ENCODE assay signal across 12 cellular contexts in genomic region chr6:137631323-137631722, GRCh38.
DNase-seq lines count a peak whose midpoint lies in the region; ATAC-seq and TF ChIP-seq lines count a peak whose summit lies in the region.
"Had no signal": no experiment of that assay in that cellular context is flagged by ENCODE, and none has a peak within 500 bp of the region (broad histone marks: within the 10 kb centered on the region; RNA-seq: fewer than 3 reads in every experiment).

No MANE protein-coding gene starts in this region.

- POLR2A ChIA-PET in HEK293T (lab: Yijun Ruan, JAX), result no interaction called here
- POLR2A ChIA-PET in PC-9 (lab: Charles Lee; ENCODE audit: unreplicated experiment), result no interaction called here

- no TSS peak for BruUV-seq in PC-9 (replicated peaks; lab: Mats Ljungman, UMichigan)

- H3K4me3 ChIP-seq in choroid plexus epithelial cell (ENCODE audit: low read depth, low read length) (no peak overlapping the region), right cardiac atrium (ENCODE audit: low read length) (no peak overlapping the region), PC-9 (no peak overlapping the region)

- 89% methylated on average over 2 of the region's 2 CpGs for WGBS in right cardiac atrium

- H3K79me2 ChIP-seq in PC-9 (ENCODE audit: low read depth), result no peaks in the 10 kb centered on the region

- H3K27me3 Mint-ChIP-seq in stimulated activated memory B cell treated with anti-CD40 and anti-IgM and Interleukin-4, amounts not matched to agents 10 μg/mL and 1 μg/mL and 100 μg/mL, for 72 hours, result no peaks in the 10 kb centered on the region
- H3K27me3 Mint-ChIP-seq: stimulated activated naive CD8-positive, alpha-beta T cell treated with anti-CD3 and anti-CD28 coated beads, Interleukin-15, amount 100 ng/mL, for 72 hours had no signal

- H3K4me1 ChIP-seq in right cardiac atrium (ENCODE audit: control insufficient read depth, insufficient read depth, low read length) (no peaks in the 10 kb centered on the region), PC-9 (replicated peaks; ENCODE audit: insufficient read depth) (0 out of 2 replicates have a peak, but pooled peaks cover under 1% of the 10 kb centered on the region)

- H3K9me2 ChIP-seq in PC-9 (ENCODE audit: insufficient read depth), result no peaks in the 10 kb centered on the region

- H3K4me1 Mint-ChIP-seq in stimulated activated memory B cell treated with anti-CD40 and anti-IgM and Interleukin-4, amounts not matched to agents 10 μg/mL and 1 μg/mL and 100 μg/mL, for 72 hours, result peaks cover 9% of the 10 kb centered on the region
- H3K4me1 Mint-ChIP-seq: CD4-positive, alpha-beta memory T cell; stimulated activated naive CD8-positive, alpha-beta T cell treated with anti-CD3 and anti-CD28 coated beads, Interleukin-15, amount 100 ng/mL, for 72 hours had no signal

- H3K27ac Mint-ChIP-seq in stimulated activated memory B cell treated with anti-CD40 and anti-IgM and Interleukin-4, amounts not matched to agents 10 μg/mL and 1 μg/mL and 100 μg/mL, for 72 hours, result no peak overlapping the region
- H3K27ac Mint-ChIP-seq: CD4-positive, alpha-beta memory T cell; stimulated activated naive CD8-positive, alpha-beta T cell treated with anti-CD3 and anti-CD28 coated beads, Interleukin-15, amount 100 ng/mL, for 72 hours had no signal

- peak; percentile 41 for ATAC-seq in HG02678 (IDR thresholded peaks at IDR 0.05; ENCODE audit: unreplicated experiment)
- ATAC-seq in stimulated activated memory B cell treated with anti-CD40 and anti-IgM and Interleukin-4, amounts not matched to agents 10 μg/mL and 1 μg/mL and 100 μg/mL, for 72 hours, result peak; percentile 50
- ATAC-seq in right cardiac atrium, result no peak
- ATAC-seq: stimulated activated naive CD8-positive, alpha-beta T cell treated with anti-CD3 and anti-CD28 coated beads, Interleukin-15, amount 100 ng/mL, for 72 hours had no signal

- H3K4me3 Mint-ChIP-seq in stimulated activated memory B cell treated with anti-CD40 and anti-IgM and Interleukin-4, amounts not matched to agents 10 μg/mL and 1 μg/mL and 100 μg/mL, for 72 hours, result no peak overlapping the region
- H3K4me3 Mint-ChIP-seq: CD4-positive, alpha-beta memory T cell; stimulated activated naive CD8-positive, alpha-beta T cell treated with anti-CD3 and anti-CD28 coated beads, Interleukin-15, amount 100 ng/mL, for 72 hours had no signal

- intact Hi-C loops in right cardiac atrium (cut with DNase I) (loop anchor here in 2 of 4 donors (10.0 kb wide), 2 partner anchors 327 to 367 kb away; no protein-coding TSS in a partner anchor), PC-9 (cut with micrococcal nuclease; ENCODE audit: unreplicated experiment) (no loop called here)

- H3K27ac ChIP-seq in right cardiac atrium (ENCODE audit: low read length) (no peak overlapping the region), PC-9 (no peak overlapping the region)

- CTCF ChIA-PET in HEK293T (lab: Yijun Ruan, JAX), result interaction anchor here (0.5 kb wide), 1 partner anchor 1581 kb away, joined by 4 read pairs; no protein-coding TSS in a partner anchor
- CTCF ChIA-PET in PC-9 (lab: Charles Lee), result no interaction called here

- H3K36me3 Mint-ChIP-seq in stimulated activated memory B cell treated with anti-CD40 and anti-IgM and Interleukin-4, amounts not matched to agents 10 μg/mL and 1 μg/mL and 100 μg/mL, for 72 hours, result no peaks in the 10 kb centered on the region
- H3K36me3 Mint-ChIP-seq: CD4-positive, alpha-beta memory T cell had no signal

- H3K36me3 ChIP-seq in PC-9 (ENCODE audit: low read depth), result no peaks in the 10 kb centered on the region

- H3K9me3 ChIP-seq in right cardiac atrium (ENCODE audit: control insufficient read depth, low read length) (no peaks in the 10 kb centered on the region), PC-9 (ENCODE audit: insufficient read depth, low read depth) (no peaks in the 10 kb centered on the region)

- no peaks in the 10 kb centered on the region; the same call in 1 of the 2 replicates for H3F3A ChIP-seq in PC-9 (ENCODE audit: insufficient read depth, low read depth)

- DNase-seq in NCI-H2196 (lab: John Stamatoyannopoulos, UW; ENCODE audit: unreplicated experiment) (peak; percentile 5), NCI-H2196 treated with DMSO at 0.1 percent for 48 hours (lab: John Stamatoyannopoulos, UW; ENCODE audit: unreplicated experiment) (no peak), choroid plexus epithelial cell (ENCODE audit: low read depth) (peak; percentile 14), HEK293T (ENCODE audit: extremely low spot score) (no peak), right cardiac atrium (no peak), PC-9 (no peak)
- DNase-seq: activated gamma-delta T cell; CD4-positive, alpha-beta memory T cell; NCI-H2029 treated with DMSO at 0.1 percent for 48 hours; stimulated activated naive CD8-positive, alpha-beta T cell treated with anti-CD3 and anti-CD28 coated beads, Interleukin-15, amount 100 ng/mL, for 72 hours had no signal

- H3K9me3 Mint-ChIP-seq in stimulated activated memory B cell treated with anti-CD40 and anti-IgM and Interleukin-4, amounts not matched to agents 10 μg/mL and 1 μg/mL and 100 μg/mL, for 72 hours, result no peaks in the 10 kb centered on the region
- H3K9me3 Mint-ChIP-seq: CD4-positive, alpha-beta memory T cell; stimulated activated naive CD8-positive, alpha-beta T cell treated with anti-CD3 and anti-CD28 coated beads, Interleukin-15, amount 100 ng/mL, for 72 hours had no signal

- no peak overlapping the region for H2AFZ ChIP-seq in PC-9

- no peak overlapping the region for H3K4me2 ChIP-seq in PC-9

- no peak for TF ChIP-seq CTCF in choroid plexus epithelial cell (conservative IDR thresholded peaks at IDR 0.05; ENCODE audit: low read depth, low read length)
- TF ChIP-seq CTCF in PC-9 (conservative IDR thresholded peaks at IDR 0.05), result no peak

- no peaks in the 10 kb centered on the region for H3K27me3 ChIP-seq in right cardiac atrium (ENCODE audit: control insufficient read depth, insufficient read depth)
- H3K27me3 ChIP-seq in PC-9 (ENCODE audit: insufficient read depth, low read depth), result no peaks in the 10 kb centered on the region

- no peaks in the 10 kb centered on the region for H4K20me1 ChIP-seq in PC-9 (ENCODE audit: insufficient read depth)

TF ChIP-seq in HEK293T, 16 proteins besides CTCF, POLR2A, EP300 and RAD21:
- no peak for TF ChIP-seq NFRKB (IDR thresholded peaks at IDR 0.05)
- TF ChIP-seq L3MBTL2 (conservative IDR thresholded peaks at IDR 0.05), result no peak
- TF ChIP-seq SP1 (IDR thresholded peaks at IDR 0.05), result no peak
- TF ChIP-seq HDGF (IDR thresholded peaks at IDR 0.05; ENCODE audit: borderline replicate concordance), result no peak
- no peak for TF ChIP-seq FOXA1 (IDR thresholded peaks at IDR 0.05)
- no peak for TF ChIP-seq FOXM1 (IDR thresholded peaks at IDR 0.05; ENCODE audit: borderline replicate concordance)
- TF ChIP-seq TARDBP (IDR thresholded peaks at IDR 0.05), result no peak
- no peak for TF ChIP-seq LEF1 (IDR thresholded peaks at IDR 0.05; ENCODE audit: borderline replicate concordance)
- TF ChIP-seq, protein P1, sequence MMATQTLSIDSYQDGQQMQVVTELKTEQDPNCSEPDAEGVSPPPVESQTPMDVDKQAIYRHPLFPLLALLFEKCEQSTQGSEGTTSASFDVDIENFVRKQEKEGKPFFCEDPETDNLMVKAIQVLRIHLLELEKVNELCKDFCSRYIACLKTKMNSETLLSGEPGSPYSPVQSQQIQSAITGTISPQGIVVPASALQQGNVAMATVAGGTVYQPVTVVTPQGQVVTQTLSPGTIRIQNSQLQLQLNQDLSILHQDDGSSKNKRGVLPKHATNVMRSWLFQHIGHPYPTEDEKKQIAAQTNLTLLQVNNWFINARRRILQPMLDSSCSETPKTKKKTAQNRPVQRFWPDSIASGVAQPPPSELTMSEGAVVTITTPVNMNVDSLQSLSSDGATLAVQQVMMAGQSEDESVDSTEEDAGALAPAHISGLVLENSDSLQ (IDR thresholded peaks at IDR 0.05), result no peak
- no peak for TF ChIP-seq SUZ12 (IDR thresholded peaks at IDR 0.05)
- TF ChIP-seq CTBP1 (IDR thresholded peaks at IDR 0.05; ENCODE audit: borderline replicate concordance), result no peak
- TF ChIP-seq ARNT (IDR thresholded peaks at IDR 0.05), result no peak

Comparison
In these comparisons a context has a peak if more than half of its experiments do, and no peak if none do; other contexts are left out.
1. DNase-seq: peak in NCI-H2196 (single experiment) and choroid plexus epithelial cell (single experiment); none in NCI-H2196 treated with DMSO at 0.1 percent for 48 hours (single experiment), HEK293T (single experiment), right cardiac atrium (0 of 3) and PC-9 (0 of 2).
2. ATAC-seq: peak in HG02678 (single experiment) and stimulated activated memory B cell treated with anti-CD40 and anti-IgM and Interleukin-4, amounts not matched to agents 10 μg/mL and 1 μg/mL and 100 μg/mL, for 72 hours (single experiment); none in right cardiac atrium (0 of 2).